In the genomic region with DNA sequence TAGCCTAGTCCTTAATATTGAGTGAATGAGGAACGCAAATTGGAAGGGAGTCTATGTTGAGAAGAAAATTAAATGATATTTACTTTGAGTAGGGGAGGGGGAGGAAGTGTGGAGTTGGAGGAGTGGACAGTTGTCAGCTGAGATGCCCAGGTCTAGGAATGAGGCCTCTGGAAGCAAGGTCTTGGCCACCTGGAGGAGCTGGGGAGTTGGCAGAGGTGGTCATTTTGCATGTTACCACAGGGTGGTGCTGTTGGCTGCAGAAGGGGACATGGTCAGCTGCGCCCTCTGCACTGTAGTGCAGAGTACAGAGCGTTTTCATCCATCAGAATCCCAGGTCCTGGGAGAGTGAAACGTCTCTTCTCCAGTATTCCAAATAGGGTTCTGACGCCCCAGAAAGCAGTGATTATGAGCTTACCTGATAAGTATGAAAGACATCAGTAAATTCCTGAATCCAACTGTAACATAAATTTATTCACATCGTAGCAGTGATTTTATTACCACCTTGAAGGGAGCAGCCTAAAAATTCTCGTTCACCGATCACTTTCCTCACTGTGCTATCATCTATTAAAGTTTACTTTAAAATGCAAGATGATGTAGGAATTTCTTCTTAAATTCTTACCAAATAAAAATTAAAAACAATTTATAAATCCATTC, we compare ENCODE assay signal across 9 cellular contexts. TPM values are rescaled to one million over a fixed set of nuclear protein-coding genes. Genes with fewer than 3 reads are reported as not detected.
DNase-seq lines count a peak whose midpoint lies in the region; ATAC-seq, FAIRE-seq and TF ChIP-seq lines count a peak whose summit lies in the region.
"Had no signal": no experiment of that assay in that cellular context is flagged by ENCODE, and none has a peak within 500 bp of the region (broad histone marks: within the 10 kb centered on the region; RNA-seq: fewer than 3 reads in every experiment).

No MANE protein-coding gene starts in this region.

- 0 out of 2 replicates have a peak, but pooled peaks cover 2% of the 10 kb centered on the region for H3K4me1 Mint-ChIP-seq in WTC11

- 51 to 54% methylated on average over 8 of the region's 8 CpGs for WGBS in aorta, 2 donors

- CTCF ChIA-PET in WTC11 (lab: Charles Lee), result interaction anchor here (0.5 to 2.9 kb wide), 47 partner anchors 9 to 1794 kb away, joined by 3 to 81 read pairs (median 4); partner anchors contain the start of genes SLC45A1 and TNFRSF9

- H3K27me3 Mint-ChIP-seq in WTC11 (ENCODE audit: low read depth), result no peaks in the 10 kb centered on the region

- no peak overlapping the region for H3K27ac Mint-ChIP-seq in WTC11

- H3K27ac ChIP-seq in aorta (ENCODE audit: low read depth in 1 of 2, low read length in 2 of 2), result no peak overlapping the region

- no peak overlapping the region for H3K4me3 Mint-ChIP-seq in WTC11

- TF ChIP-seq CTCF in AG09309 (IDR thresholded peaks at IDR 0.05; ENCODE audit: control insufficient read depth, insufficient read depth, low read depth, low read length, missing control alignments) (peak; percentile 91), WTC11 (IDR thresholded peaks at IDR 0.05) (peak; percentile 88)

- TF ChIP-seq POLR2A in GM12891 (IDR thresholded peaks at IDR 0.05; ENCODE audit: low read depth, low read length), result no peak

- POLR2A ChIA-PET in WTC11 (lab: Charles Lee), result interaction anchor here (0.6 to 1.8 kb wide), 3 partner anchors 16 to 355 kb away, joined by 5 to 6 read pairs (median 5); no protein-coding TSS in a partner anchor

- H3K36me3 Mint-ChIP-seq in WTC11, result peaks cover 66% of the 10 kb centered on the region

- H3K36me3 ChIP-seq in aorta (ENCODE audit: control insufficient read depth in 1 of 2, insufficient read depth in 2 of 2, low read length in 1 of 2), result peaks cover 6% of the 10 kb centered on the region in 2 donors

- ATAC-seq in WTC11, result peak; percentile 100
- peak; percentile 96 for ATAC-seq in esophagus mucosa
- peak; percentile 91 for ATAC-seq in aorta (ENCODE audit: low FRiP score)

- no peak overlapping the region for H3K4me3 ChIP-seq in AG09309 (ENCODE audit: control insufficient read depth, low read depth, low read length)
- H3K4me3 ChIP-seq in aorta (ENCODE audit: low read length in 2 of 2), result no peak overlapping the region
- H3K4me3 ChIP-seq: skin epidermis had no signal

- H3K9me3 ChIP-seq in aorta (ENCODE audit: control insufficient read depth, low read length), result no peaks in the 10 kb centered on the region

- intact Hi-C loops in aorta (cut with DNase I), result loop anchor here (2.0 to 10.0 kb wide), 2 partner anchors 373 to 589 kb away; no protein-coding TSS in a partner anchor

- H3K9me3 Mint-ChIP-seq in WTC11, result no peaks in the 10 kb centered on the region

- no peaks in the 10 kb centered on the region for H3K27me3 ChIP-seq in aorta (ENCODE audit: control insufficient read depth in 1 of 2, insufficient read depth in 2 of 2, low read length in 1 of 2)

- no peaks in the 10 kb centered on the region for H3K4me1 ChIP-seq in aorta (ENCODE audit: control insufficient read depth in 1 of 2, insufficient read depth in 2 of 2, low read length in 2 of 2)

- FAIRE-seq in GM12891 (lab: Jason Lieb, UNC), result peak; percentile 35

- DNase-seq in AG09309 (ENCODE audit: low read depth), result no peak
- peak; percentile 42 for DNase-seq in GM12891 (ENCODE audit: insufficient read length, low spot score)
- peak; percentile 84 for DNase-seq in NCI-H2196 treated with DMSO at 0.1 percent for 48 hours (lab: John Stamatoyannopoulos, UW; ENCODE audit: unreplicated experiment)
- peak; percentile 89 for DNase-seq in WTC11 (ENCODE audit: low spot score)
- peak; percentile 73 for DNase-seq in myocyte (ENCODE audit: low read depth)
- peak; percentile 66 to 85 for DNase-seq in aorta
- no peak for DNase-seq in NK-92 treated with Interleukin-12 subunit alpha and Interleukin-12 subunit beta, amount 100 ng/mL, for 24 hours (lab: John Stamatoyannopoulos, UW)

TF ChIP-seq in GM12891, 5 proteins besides CTCF, POLR2A, EP300 and RAD21:
- TF ChIP-seq SPI1 (IDR thresholded peaks at IDR 0.05; ENCODE audit: low read depth, low read length) (no peak), POU2F2 (IDR thresholded peaks at IDR 0.05; ENCODE audit: low read depth, low read length) (peak; percentile 75; the same call in 1 of the 2 replicates)

TF ChIP-seq in WTC11, 78 proteins besides CTCF, POLR2A, EP300 and RAD21:
- TF ChIP-seq ZSCAN18 (CRISPR knock-in tag; IDR thresholded peaks at IDR 0.05) (no peak), MYBL2 (CRISPR knock-in tag; IDR thresholded peaks at IDR 0.05) (no peak)
TF ChIP-seq in WTC11: peak in this region for 0.

RNA-seq across cellular contexts. Expression of gene PARK7, which starts 13.8 kb away (rescaled TPM):
- 566 TPM for polyA plus RNA-seq in GM12891 (2012; ENCODE audit: low read depth, missing spikeins)
- total RNA-seq in WTC11 (2021) (337 to 343 TPM (median 340 TPM) in 3 replicates), esophagus mucosa (170 TPM), myocyte (291 and 310 TPM in 2 replicates), aorta (100 to 1,000 TPM; 192 to 201 TPM)
- 487 TPM for polyA plus RNA-seq in myocyte (2012)
- 100 to 1,000 TPM; 322 to 503 TPM for polyA plus RNA-seq in aorta

RNA-seq across cellular contexts. Expression of gene TNFRSF9, which starts 34.7 kb away (rescaled TPM):
- 3.9 TPM for polyA plus RNA-seq in GM12891 (2012; ENCODE audit: low read depth, missing spikeins)
- 0.11 to 0.14 TPM in 2 of 3 replicates, not detected in the other for total RNA-seq in WTC11 (2021)
- total RNA-seq in esophagus mucosa, result 0.16 TPM
- total RNA-seq in myocyte, result 0.05 TPM in 1 of 2 replicates, not detected in the other
- polyA plus RNA-seq in myocyte (2012), result 0.04 TPM
- under 1 TPM; 0.36 to 0.42 TPM for total RNA-seq in aorta
- polyA plus RNA-seq in aorta, result not detected

RNA-seq across cellular contexts. Expression of gene ERRFI1, which starts 50.8 kb away (rescaled TPM):
- 3.6 TPM for polyA plus RNA-seq in GM12891 (2012; ENCODE audit: low read depth, missing spikeins)
- total RNA-seq in WTC11 (2021) (34.5 to 44.6 TPM (median 35.8 TPM) in 3 replicates), esophagus mucosa (25.4 TPM), myocyte (138 and 194 TPM in 2 replicates), aorta (100 to 1,000 TPM; 153 to 258 TPM)
- polyA plus RNA-seq in myocyte (2012), result 84.3 TPM
- polyA plus RNA-seq in aorta, result 10 to 100 TPM; 33.3 to 87.6 TPM

Comparison
In these comparisons a context has a peak if more than half of its experiments do, and no peak if none do; other contexts are left out.
1. DNase-seq: peak in GM12891 (single experiment), NCI-H2196 treated with DMSO at 0.1 percent for 48 hours (single experiment), WTC11 (single experiment), myocyte (single experiment) and aorta (2 of 2); none in AG09309 (single experiment) and NK-92 treated with Interleukin-12 subunit alpha and Interleukin-12 subunit beta, amount 100 ng/mL, for 24 hours (single experiment).
2. Peak in every context shown above with its lines, with median percentiles within 50 percentile points of each other: ATAC-seq.